1 cellular context compared by ENCODE assay signal in genomic region chr5:170355601-170356098, GRCh38.
TF ChIP-seq lines count a peak whose summit lies in the region.

No MANE protein-coding gene starts in this region.

TF ChIP-seq in HCT116, 20 proteins besides CTCF, POLR2A, EP300 and RAD21:
- TF ChIP-seq ATF3 (IDR thresholded peaks at IDR 0.05) (no peak), ZFX (IDR thresholded peaks at IDR 0.05) (no peak), EZH2phosphoT487 (IDR thresholded peaks at IDR 0.05; ENCODE audit: borderline replicate concordance) (no peak), SRF (IDR thresholded peaks at IDR 0.05; ENCODE audit: low read depth) (no peak), FOSL1 (IDR thresholded peaks at IDR 0.05; ENCODE audit: low read depth) (no peak), EZH2 (IDR thresholded peaks at IDR 0.05) (no peak), REST (IDR thresholded peaks at IDR 0.05; ENCODE audit: low read depth) (no peak), EGR1 (IDR thresholded peaks at IDR 0.05; ENCODE audit: low read depth) (no peak), POLR2AphosphoS5 (IDR thresholded peaks at IDR 0.05; ENCODE audit: low read depth, low read length) (no peak), ZNF274 (IDR thresholded peaks at IDR 0.05; ENCODE audit: low read depth, low read length) (no peak), CBX3 (IDR thresholded peaks at IDR 0.05; ENCODE audit: low read depth) (no peak), MAX (IDR thresholded peaks at IDR 0.05) (no peak), ELF1 (IDR thresholded peaks at IDR 0.05; ENCODE audit: borderline replicate concordance, low read depth) (no peak), ZBTB33 (IDR thresholded peaks at IDR 0.05; ENCODE audit: extremely low read depth, insufficient replicate concordance, low read length) (no peak)
